ENCODE assay signal across 17 cellular contexts in genomic region chr6:106533079-106533478, GRCh38.
DNase-seq lines count a peak whose midpoint lies in the region; ATAC-seq and TF ChIP-seq lines count a peak whose summit lies in the region.
"Had no signal": no experiment of that assay in that cellular context is flagged by ENCODE, and none has a peak within 500 bp of the region (broad histone marks: within the 10 kb centered on the region; RNA-seq: fewer than 3 reads in every experiment).

No MANE protein-coding gene starts in this region.

- peak overlapping the region; percentile 82 for H2BK20ac ChIP-seq in IMR-90 (ENCODE audit: low read depth, low read length)

- no CpG with 5 or more reads among the region's 5 CpGs for WGBS in IMR-90 (ENCODE audit: extremely low coverage in 2 of 2, insufficient read length in 1 of 2), 2 experiments

- POLR2A ChIA-PET in IMR-90 (lab: Charles Lee; ENCODE audit: unreplicated experiment) = no interaction called here
- POLR2A ChIA-PET in activated B cell treated with CpG ODN at 0.5 μM for 24 hours (lab: Charles Lee) = interaction anchor here (0.6 to 2.8 kb wide), 4 partner anchors 11 to 1729 kb away, joined by 3 to 14 read pairs (median 11); no protein-coding TSS in a partner anchor

- CTCF ChIA-PET in IMR-90 (lab: Yijun Ruan, JAX) (no interaction called here), activated B cell treated with CpG ODN at 0.5 μM for 24 hours (lab: Charles Lee) (interaction anchor here (1.0 to 1.3 kb wide), 2 partner anchors 20 to 33 kb away, joined by 3 to 7 read pairs; no protein-coding TSS in a partner anchor)

- H2BK5ac ChIP-seq in IMR-90 (ENCODE audit: low read depth, low read length, poor library complexity, severe bottlenecking) = peak overlapping the region; percentile 17

- no peak overlapping the region for H3K4me3 Mint-ChIP-seq in T-helper 2 cell treated with Interferon-gamma antibody and Interleukin-4, amounts not matched to agents 5 μg/mL and 100 μg/mL, for 36 hours
- no peak overlapping the region for H3K4me3 Mint-ChIP-seq in activated B cell treated with CpG ODN at 0.5 μM for 24 hours

- H3K56ac ChIP-seq in IMR-90 (ENCODE audit: extremely low read depth, insufficient read depth, low read length) = no peak overlapping the region

- H2AFZ ChIP-seq in IMR-90 (replicated peaks; ENCODE audit: low read length, poor library complexity) = no peak overlapping the region

- H3K4me3 ChIP-seq in IMR-90 (ENCODE audit: insufficient read depth, low read depth, low read length) = no peak overlapping the region
- no peak overlapping the region for H3K4me3 ChIP-seq in left lung
- H3K4me3 ChIP-seq: ascending aorta, heart right ventricle had no signal

- no peaks in the 10 kb centered on the region for H3K27me3 Mint-ChIP-seq in T-helper 2 cell treated with Interferon-gamma antibody and Interleukin-4, amounts not matched to agents 5 μg/mL and 100 μg/mL, for 36 hours (ENCODE audit: low read depth)
- H3K27me3 Mint-ChIP-seq in activated B cell treated with CpG ODN at 0.5 μM for 24 hours = no peaks in the 10 kb centered on the region

- no peak overlapping the region for H3K18ac ChIP-seq in IMR-90 (ENCODE audit: low read depth, low read length)

- no peak for TF ChIP-seq RAD21 in IMR-90 (IDR thresholded peaks at IDR 0.05; ENCODE audit: low read length)

- H3K4me2 ChIP-seq in IMR-90 (ENCODE audit: low read depth, low read length) = no peak overlapping the region

- H3K4ac ChIP-seq in IMR-90 (ENCODE audit: low read depth, low read length) = peak overlapping the region; percentile 50; the same call in 1 of the 2 replicates

- H3K9me3 Mint-ChIP-seq in T-helper 2 cell treated with Interferon-gamma antibody and Interleukin-4, amounts not matched to agents 5 μg/mL and 100 μg/mL, for 36 hours = no peaks in the 10 kb centered on the region
- no peaks in the 10 kb centered on the region for H3K9me3 Mint-ChIP-seq in activated B cell treated with CpG ODN at 0.5 μM for 24 hours

- no peak for DNase-seq in T-helper 2 cell treated with Interferon-gamma antibody and Interleukin-4, amounts not matched to agents 5 μg/mL and 100 μg/mL, for 36 hours (ENCODE audit: low spot score)
- DNase-seq in T-helper 2 cell (no peak), IMR-90 (no peak), activated B cell treated with CpG ODN at 0.5 μM for 24 hours (no peak), left lung (no peak), NCI-H82 treated with DMSO at 0.1 percent for 48 hours (lab: John Stamatoyannopoulos, UW; ENCODE audit: unreplicated experiment) (no peak)
- DNase-seq in stimulated activated naive CD4-positive, alpha-beta T cell treated with Interleukin-2 at 50 U/mL for 16 hours (lab: John Stamatoyannopoulos, UW) = no peak
- DNase-seq: 8988T, COR-L47, GF-D8, heart right ventricle, KG1, left cardiac atrium, NCI-H187, NCI-H510A had no signal

- H2AK9ac ChIP-seq in IMR-90 (replicated peaks; ENCODE audit: low read depth, low read length, poor library complexity) = no peak overlapping the region

- TF ChIP-seq POLR2A in IMR-90 (IDR thresholded peaks at IDR 0.05; ENCODE audit: low read depth, low read length) = no peak

- 0 out of 3 replicates have a peak overlapping the region, but pooled peaks have one; percentile 80 for H2BK15ac ChIP-seq in IMR-90 (ENCODE audit: low read depth, low read length)

- ATAC-seq in IMR-90 (ENCODE audit: low read depth) (no peak), activated B cell treated with CpG ODN at 0.5 μM for 24 hours (ENCODE audit: low read depth) (no peak), left lung (peak; percentile 41), GM18909 (IDR thresholded peaks at IDR 0.05; ENCODE audit: poor library complexity, unreplicated experiment) (no peak)
- ATAC-seq: heart right ventricle, left cardiac atrium had no signal

- H3K4me1 ChIP-seq in IMR-90 (ENCODE audit: control insufficient read depth, insufficient read depth, low read length) (peaks cover 3% of the 10 kb centered on the region), left lung (peaks cover 0 to 33% of the 10 kb centered on the region in 2 donors)
- H3K4me1 ChIP-seq: ascending aorta had no signal

- no peaks in the 10 kb centered on the region for H4K20me1 ChIP-seq in IMR-90 (ENCODE audit: insufficient read depth, low read length)

- peak overlapping the region in 1 of 2 experiments; percentile 58; a peak in 1 of 4 replicates for H4K8ac ChIP-seq in IMR-90 (ENCODE audit: low read depth in 2 of 2, low read length in 2 of 2)

- H3K9me3 ChIP-seq in IMR-90 (ENCODE audit: control insufficient read depth, insufficient read depth, low read length) (no peaks in the 10 kb centered on the region), left lung (no peaks in the 10 kb centered on the region)
- H3K9me3 ChIP-seq: ascending aorta, heart right ventricle had no signal

- H2AK5ac ChIP-seq in IMR-90 (ENCODE audit: low read depth, low read length) = peak overlapping the region; percentile 61

- no peaks in the 10 kb centered on the region for H3K79me1 ChIP-seq in IMR-90 (ENCODE audit: low read depth in 1 of 2, low read length in 2 of 2)

- dilution Hi-C loops in IMR-90 (cut with HindIII; ENCODE audit: low sequenced_read_pairs, unreplicated experiment) = no loop called here

- no peak overlapping the region for H3K27ac ChIP-seq in IMR-90 (ENCODE audit: insufficient read depth, low read length)
- peak overlapping the region in 1 of 2 donors; percentile 57 for H3K27ac ChIP-seq in left lung
- H3K27ac ChIP-seq: ascending aorta, heart right ventricle had no signal

- peak overlapping the region; percentile 56; the same call in 1 of the 2 replicates for H4K91ac ChIP-seq in IMR-90 (ENCODE audit: insufficient read depth, low read depth, low read length)

- peaks cover 76% of the 10 kb centered on the region for H3K36me3 Mint-ChIP-seq in T-helper 2 cell treated with Interferon-gamma antibody and Interleukin-4, amounts not matched to agents 5 μg/mL and 100 μg/mL, for 36 hours (ENCODE audit: low read depth)
- H3K36me3 Mint-ChIP-seq in activated B cell treated with CpG ODN at 0.5 μM for 24 hours (ENCODE audit: low read depth) = peaks cover 83% of the 10 kb centered on the region

- TF ChIP-seq CTCF in IMR-90 (conservative IDR thresholded peaks at IDR 0.05; ENCODE audit: low read depth, low read length) = no peak
- TF ChIP-seq CTCF in activated B cell treated with CpG ODN at 0.5 μM for 24 hours (IDR thresholded peaks at IDR 0.05) = no peak
- TF ChIP-seq CTCF in left lung (IDR thresholded peaks at IDR 0.05) = no peak

- peaks cover 66% of the 10 kb centered on the region for H3K4me1 Mint-ChIP-seq in T-helper 2 cell treated with Interferon-gamma antibody and Interleukin-4, amounts not matched to agents 5 μg/mL and 100 μg/mL, for 36 hours (ENCODE audit: low read depth)
- peaks cover 71% of the 10 kb centered on the region for H3K4me1 Mint-ChIP-seq in activated B cell treated with CpG ODN at 0.5 μM for 24 hours

- no peak overlapping the region; the same call in 1 of the 2 replicates for H3K23ac ChIP-seq in IMR-90 (ENCODE audit: low read depth, low read length)

- H3K36me3 ChIP-seq in IMR-90 (ENCODE audit: control insufficient read depth, insufficient read depth, low read length) (no peaks in the 10 kb centered on the region), left lung (peaks cover 0 to 63% of the 10 kb centered on the region in 2 donors)
- H3K36me3 ChIP-seq: ascending aorta had no signal

- no TSS peak for BruUV-seq in IMR-90 (replicated peaks; lab: Mats Ljungman, UMichigan)

- no peak overlapping the region for H4K5ac ChIP-seq in IMR-90 (ENCODE audit: low read depth, low read length)

- in situ Hi-C loops in IMR-90 (cut with MboI; ENCODE audit: low sequenced_read_pairs) = no loop called here

- intact Hi-C loops in IMR-90 (cut with micrococcal nuclease) (no loop called here), activated B cell treated with CpG ODN at 0.5 μM for 24 hours (cut with micrococcal nuclease) (no loop called here), left lung (cut with DNase I) (no loop called here)

- no peak overlapping the region; the same call in 1 of the 2 replicates for H2BK120ac ChIP-seq in IMR-90 (ENCODE audit: low read depth, low read length)

- 0 out of 2 replicates have a peak, but pooled peaks cover 2% of the 10 kb centered on the region for H3K9me1 ChIP-seq in IMR-90 (ENCODE audit: insufficient read depth, low read length)

- no peaks in the 10 kb centered on the region for H3K27me3 ChIP-seq in IMR-90 (ENCODE audit: control insufficient read depth, insufficient read depth, low read length)
- H3K27me3 ChIP-seq in left lung = no peaks in the 10 kb centered on the region
- H3K27me3 ChIP-seq: ascending aorta, heart right ventricle had no signal

- peak overlapping the region; percentile 33 for H3K27ac Mint-ChIP-seq in T-helper 2 cell treated with Interferon-gamma antibody and Interleukin-4, amounts not matched to agents 5 μg/mL and 100 μg/mL, for 36 hours
- H3K27ac Mint-ChIP-seq in activated B cell treated with CpG ODN at 0.5 μM for 24 hours = peak overlapping the region; percentile 80

- no peak overlapping the region for H3K9ac ChIP-seq in IMR-90 (ENCODE audit: low read depth, low read length)

- no peak overlapping the region for H3K14ac ChIP-seq in IMR-90 (replicated peaks; ENCODE audit: low read depth, low read length)

TF ChIP-seq in IMR-90, 13 proteins besides CTCF, POLR2A, EP300 and RAD21:
- no peak for TF ChIP-seq CEBPB (IDR thresholded peaks at IDR 0.05; ENCODE audit: low read depth, low read length)
- TF ChIP-seq MAFK (IDR thresholded peaks at IDR 0.05; ENCODE audit: low read depth, low read length) = no peak
- TF ChIP-seq, protein P1, sequence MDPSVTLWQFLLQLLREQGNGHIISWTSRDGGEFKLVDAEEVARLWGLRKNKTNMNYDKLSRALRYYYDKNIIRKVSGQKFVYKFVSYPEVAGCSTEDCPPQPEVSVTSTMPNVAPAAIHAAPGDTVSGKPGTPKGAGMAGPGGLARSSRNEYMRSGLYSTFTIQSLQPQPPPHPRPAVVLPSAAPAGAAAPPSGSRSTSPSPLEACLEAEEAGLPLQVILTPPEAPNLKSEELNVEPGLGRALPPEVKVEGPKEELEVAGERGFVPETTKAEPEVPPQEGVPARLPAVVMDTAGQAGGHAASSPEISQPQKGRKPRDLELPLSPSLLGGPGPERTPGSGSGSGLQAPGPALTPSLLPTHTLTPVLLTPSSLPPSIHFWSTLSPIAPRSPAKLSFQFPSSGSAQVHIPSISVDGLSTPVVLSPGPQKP (IDR thresholded peaks at IDR 0.05; ENCODE audit: borderline replicate concordance, low read depth, low read length) = no peak
- no peak for TF ChIP-seq CHD1 (IDR thresholded peaks at IDR 0.05; ENCODE audit: low read depth, low read length)
- no peak for TF ChIP-seq MXI1 (IDR thresholded peaks at IDR 0.05; ENCODE audit: borderline replicate concordance, low read depth, low read length)
TF ChIP-seq in IMR-90: peak in this region for 0.
